In the genomic region with DNA sequence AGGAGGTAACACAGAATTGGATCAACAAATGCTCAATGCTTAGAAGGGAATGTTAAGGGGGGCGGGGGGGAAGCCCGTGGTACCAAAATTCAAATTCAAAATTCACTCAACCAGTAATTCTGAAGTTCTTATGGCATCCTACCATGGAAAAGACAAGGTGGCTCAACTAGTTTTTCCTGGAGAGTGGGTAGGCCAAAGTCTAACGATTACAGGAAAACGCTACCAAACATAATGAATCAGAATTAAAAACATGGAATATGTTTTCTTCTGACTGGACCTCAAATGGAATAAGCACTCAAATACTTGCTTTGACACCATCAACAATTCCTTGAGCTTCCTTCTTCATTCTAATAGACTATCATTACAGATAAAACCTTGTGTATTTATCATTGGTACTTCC, we compare ENCODE assay signal across 10 cellular contexts. TPM values are rescaled to one million over a fixed set of nuclear protein-coding genes. Genes with fewer than 3 reads are reported as not detected.
DNase-seq lines count a peak whose midpoint lies in the region; ATAC-seq, FAIRE-seq and TF ChIP-seq lines count a peak whose summit lies in the region.
"Had no signal": no experiment of that assay in that cellular context is flagged by ENCODE, and none has a peak within 500 bp of the region (broad histone marks: within the 10 kb centered on the region; RNA-seq: fewer than 3 reads in every experiment).

No MANE protein-coding gene starts in this region.

- FAIRE-seq in small intestine (lab: Jason Lieb, UNC), result no peak
- FAIRE-seq: A204.1 had no signal

- H3K27ac ChIP-seq in SK-N-SH (ENCODE audit: low read depth in 2 of 2, low read length in 1 of 2), result no peak overlapping the region
- peak overlapping the region; percentile 93 for H3K27ac ChIP-seq in foreskin keratinocyte
- no peak overlapping the region for H3K27ac ChIP-seq in small intestine (ENCODE audit: low read depth in 1 of 2, low read length in 1 of 2)

- peaks cover 19% of the 10 kb centered on the region for H3F3A ChIP-seq in SK-N-SH (replicated peaks; ENCODE audit: insufficient read depth)

- TF ChIP-seq RAD21 in SK-N-SH (IDR thresholded peaks at IDR 0.05; ENCODE audit: low read length), result no peak

- in situ Hi-C loops in G401 (cut with HindIII; ENCODE audit: low sequenced_read_pairs), result no loop called here

- H3K27me3 ChIP-seq in SK-N-SH (ENCODE audit: insufficient read depth), result no peaks in the 10 kb centered on the region
- no peaks in the 10 kb centered on the region for H3K27me3 ChIP-seq in foreskin keratinocyte
- H3K27me3 ChIP-seq in small intestine (ENCODE audit: control insufficient read depth in 2 of 2, insufficient read depth in 2 of 2, low read length in 2 of 2), result no peaks in the 10 kb centered on the region

- H3K79me2 ChIP-seq in SK-N-SH (ENCODE audit: insufficient read depth), result peaks cover 67% of the 10 kb centered on the region

- H3K4me2 ChIP-seq in SK-N-SH, result peak overlapping the region; percentile 91

- peak overlapping the region; percentile 92 to 94; a peak in 3 of 4 replicates for H3K4me3 ChIP-seq in SK-N-SH (ENCODE audit: low read depth in 2 of 2, low read length in 1 of 2)
- peak overlapping the region in 1 of 2 donors; percentile 18 for H3K4me3 ChIP-seq in small intestine (ENCODE audit: low read depth in 1 of 2, low read length in 2 of 2)

- H3K27me3 Mint-ChIP-seq in activated CD4-positive, alpha-beta memory T cell treated with anti-CD3 and anti-CD28 coated beads for 36 hours, result no peaks in the 10 kb centered on the region

- no peak for DNase-seq in SK-N-SH
- DNase-seq in activated CD4-positive, alpha-beta memory T cell treated with anti-CD3 and anti-CD28 coated beads for 36 hours, result no peak
- no peak for DNase-seq in foreskin keratinocyte
- DNase-seq in small intestine, result peak; percentile 59
- no peak for DNase-seq in NOMO-1 treated with DMSO at 0.1 percent for 48 hours (lab: John Stamatoyannopoulos, UW; ENCODE audit: unreplicated experiment)
- no peak for DNase-seq in G401 (ENCODE audit: low spot score)
- DNase-seq: NCI-H2227 treated with DMSO at 0.1 percent for 48 hours had no signal

- POLR2A ChIA-PET in SK-N-SH (lab: Yijun Ruan, JAX), result no interaction called here
- POLR2A ChIA-PET in activated CD4-positive, alpha-beta memory T cell treated with anti-CD3 and anti-CD28 coated beads for 36 hours (lab: Charles Lee), result interaction anchor here (1.5 to 4.7 kb wide), 3 partner anchors 34 to 94 kb away, joined by 3 to 29 read pairs (median 5); partner anchors contain the start of gene PTGES3

- H3K4me1 ChIP-seq in SK-N-SH (ENCODE audit: control insufficient read depth in 1 of 2, insufficient read depth in 2 of 2, low read depth in 1 of 2, low read length in 1 of 2) (peaks cover 29 to 30% of the 10 kb centered on the region in 2 experiments), foreskin keratinocyte (peaks cover 15% of the 10 kb centered on the region), small intestine (ENCODE audit: control insufficient read depth in 2 of 2, insufficient read depth in 1 of 2, low read depth in 1 of 2, low read length in 1 of 2) (peaks cover 5 to 24% of the 10 kb centered on the region in 2 donors)

- intact Hi-C loops in activated CD4-positive, alpha-beta memory T cell treated with anti-CD3 and anti-CD28 coated beads for 36 hours (cut with micrococcal nuclease), result no loop called here

- CTCF ChIA-PET in SK-N-SH (lab: Yijun Ruan, JAX), result interaction anchor here (0.7 to 1.4 kb wide), 5 partner anchors 9 to 389 kb away, joined by 3 to 6 read pairs (median 3); no protein-coding TSS in a partner anchor
- CTCF ChIA-PET in activated CD4-positive, alpha-beta memory T cell treated with anti-CD3 and anti-CD28 coated beads for 36 hours (lab: Charles Lee), result interaction anchor here (0.8 to 1.2 kb wide), 2 partner anchors 38 to 87 kb away, joined by 3 to 5 read pairs; no protein-coding TSS in a partner anchor

- H3K9me3 Mint-ChIP-seq in activated CD4-positive, alpha-beta memory T cell treated with anti-CD3 and anti-CD28 coated beads for 36 hours, result no peaks in the 10 kb centered on the region

- H3K36me3 Mint-ChIP-seq in activated CD4-positive, alpha-beta memory T cell treated with anti-CD3 and anti-CD28 coated beads for 36 hours, result peaks cover 69% of the 10 kb centered on the region

- peaks cover 38 to 45% of the 10 kb centered on the region in 2 experiments for H3K36me3 ChIP-seq in SK-N-SH (replicated peaks in 1 of 2; ENCODE audit: control insufficient read depth in 1 of 2, insufficient read depth in 2 of 2, low read length in 1 of 2)
- H3K36me3 ChIP-seq in small intestine (ENCODE audit: control insufficient read depth in 2 of 2, insufficient read depth in 2 of 2, low read length in 2 of 2), result peaks cover 9 to 15% of the 10 kb centered on the region in 2 donors

- peak overlapping the region; percentile 96 for H3K4me3 Mint-ChIP-seq in activated CD4-positive, alpha-beta memory T cell treated with anti-CD3 and anti-CD28 coated beads for 36 hours

- H3K4me1 Mint-ChIP-seq in activated CD4-positive, alpha-beta memory T cell treated with anti-CD3 and anti-CD28 coated beads for 36 hours (ENCODE audit: low read depth), result peaks cover 60% of the 10 kb centered on the region

- H2AFZ ChIP-seq in SK-N-SH (ENCODE audit: low read depth), result no peak overlapping the region

- peak overlapping the region; percentile 66 for H3K27ac Mint-ChIP-seq in activated CD4-positive, alpha-beta memory T cell treated with anti-CD3 and anti-CD28 coated beads for 36 hours

- ATAC-seq in SK-N-SH treated with all-trans-retinoic acid at 6 μM for 48 hours (no peak), foreskin keratinocyte (no peak), HG03442 (IDR thresholded peaks at IDR 0.05; ENCODE audit: unreplicated experiment) (no peak)

- TF ChIP-seq CTCF in SK-N-SH (IDR thresholded peaks at IDR 0.05) (no peak), foreskin keratinocyte (conservative IDR thresholded peaks at IDR 0.05) (no peak)

- H3K9ac ChIP-seq in SK-N-SH, result peak overlapping the region; percentile 98

- peaks cover 61% of the 10 kb centered on the region for H4K20me1 ChIP-seq in SK-N-SH (ENCODE audit: insufficient read depth)

- 53% methylated on average over 4 of the region's 4 CpGs for WGBS in SK-N-SH (ENCODE audit: low lambda C conversion rate)
- WGBS in small intestine, 3 donors, result 13 to 56% (median 17%) methylated on average over 4 of the region's 4 CpGs

- no peak for TF ChIP-seq EP300 in SK-N-SH (IDR thresholded peaks at IDR 0.05; ENCODE audit: borderline replicate concordance in 1 of 2, low read depth in 1 of 2, low read length in 1 of 2)

- no peaks in the 10 kb centered on the region for H3K9me2 ChIP-seq in SK-N-SH

- H3K9me3 ChIP-seq in SK-N-SH, result no peaks in the 10 kb centered on the region
- H3K9me3 ChIP-seq in small intestine (ENCODE audit: control insufficient read depth, low read depth), result no peaks in the 10 kb centered on the region

TF ChIP-seq in SK-N-SH, 30 proteins besides CTCF, POLR2A, EP300 and RAD21:
- TF ChIP-seq POLR2AphosphoS5 (IDR thresholded peaks at IDR 0.05; ENCODE audit: low read depth, low read length) (peak; percentile 10; the same call in 1 of the 2 replicates), NFIC (IDR thresholded peaks at IDR 0.05; ENCODE audit: borderline replicate concordance) (no peak), JUND (IDR thresholded peaks at IDR 0.05) (no peak)

TF ChIP-seq in SK-N-SH treated with all-trans-retinoic acid at 6 μM for 48 hours, 23 proteins besides CTCF, POLR2A, EP300 and RAD21 (continues in another document):
- no peak for TF ChIP-seq ZNF70 (CRISPR knock-in tag; IDR thresholded peaks at IDR 0.05)
- TF ChIP-seq RARB (CRISPR knock-in tag; IDR thresholded peaks at IDR 0.05), result no peak

RNA-seq across cellular contexts. Expression of gene NACA, which starts 2.3 kb away (rescaled TPM):
- 523 and 644 TPM in 2 replicates for polyA plus RNA-seq in SK-N-SH (2012; rRNA removed)
- 840 and 1,075 TPM in 2 replicates for polyA plus RNA-seq in SK-N-SH (2012; cell fraction: cytosol; rRNA removed)
- polyA plus RNA-seq in SK-N-SH (2012; cell fraction: nucleus; rRNA removed), result 157 and 212 TPM in 2 replicates
- total RNA-seq in activated CD4-positive, alpha-beta memory T cell treated with anti-CD3 and anti-CD28 coated beads for 36 hours, result 1,000 to 10,000 TPM; 1,098 to 1,103 TPM
- 1,105 and 1,204 TPM in 2 replicates for total RNA-seq in foreskin keratinocyte
- 1,271 and 1,425 TPM in 2 replicates for polyA plus RNA-seq in foreskin keratinocyte
- polyA plus RNA-seq in small intestine, result 1,000 to 10,000 TPM; 1,571 to 1,944 (median 1,742) TPM
- total RNA-seq in G401 (2014; rRNA removed; shearing (Covaris generic)), result 1,378 and 1,667 TPM in 2 replicates

RNA-seq across cellular contexts. Expression of gene PRIM1, which starts 29.3 kb away (rescaled TPM):
- 10.3 and 10.9 TPM in 2 replicates for polyA plus RNA-seq in SK-N-SH (2012; rRNA removed)
- 10.1 and 13.0 TPM in 2 replicates for polyA plus RNA-seq in SK-N-SH (2012; cell fraction: cytosol; rRNA removed)
- polyA plus RNA-seq in SK-N-SH (2012; cell fraction: nucleus; rRNA removed), result 9.2 and 15.5 TPM in 2 replicates
- 10 to 100 TPM; 74.5 to 75.3 TPM for total RNA-seq in activated CD4-positive, alpha-beta memory T cell treated with anti-CD3 and anti-CD28 coated beads for 36 hours
- 28.0 and 31.5 TPM in 2 replicates for total RNA-seq in foreskin keratinocyte
- polyA plus RNA-seq in foreskin keratinocyte, result 14.5 and 18.3 TPM in 2 replicates
- 10 to 100 TPM in 1 of 3 donors, 1 to 10 TPM in 2; 2.0 to 11.6 (median 5.7) TPM for polyA plus RNA-seq in small intestine
- total RNA-seq in G401 (2014; rRNA removed; shearing (Covaris generic)), result 11.9 and 25.5 TPM in 2 replicates

RNA-seq across cellular contexts. Expression of gene PTGES3, which starts 34.7 kb away (rescaled TPM):
- 38.9 and 40.5 TPM in 2 replicates for polyA plus RNA-seq in SK-N-SH (2012; rRNA removed)
- 65.3 and 83.2 TPM in 2 replicates for polyA plus RNA-seq in SK-N-SH (2012; cell fraction: cytosol; rRNA removed)
- 12.5 and 25.3 TPM in 2 replicates for polyA plus RNA-seq in SK-N-SH (2012; cell fraction: nucleus; rRNA removed)
- total RNA-seq in activated CD4-positive, alpha-beta memory T cell treated with anti-CD3 and anti-CD28 coated beads for 36 hours, result 100 to 1,000 TPM; 355 to 356 TPM
- total RNA-seq in foreskin keratinocyte, result 263 and 298 TPM in 2 replicates
- 265 and 316 TPM in 2 replicates for polyA plus RNA-seq in foreskin keratinocyte
- 100 to 1,000 TPM; 130 to 222 (median 139) TPM for polyA plus RNA-seq in small intestine
- total RNA-seq in G401 (2014; rRNA removed; shearing (Covaris generic)), result 54.0 and 85.3 TPM in 2 replicates

RNA-seq across cellular contexts. Expression of gene HSD17B6, which starts 40.3 kb away (rescaled TPM):
- polyA plus RNA-seq in SK-N-SH (2012; rRNA removed) (1.2 and 1.5 TPM in 2 replicates), foreskin keratinocyte (0.62 and 1.7 TPM in 2 replicates), small intestine (1 to 10 TPM in 2 of 3 donors, not detected in 1; 1.4 to 4.0 TPM)
- 1.0 and 1.4 TPM in 2 replicates for polyA plus RNA-seq in SK-N-SH (2012; cell fraction: cytosol; rRNA removed)
- 0.39 and 0.61 TPM in 2 replicates for polyA plus RNA-seq in SK-N-SH (2012; cell fraction: nucleus; rRNA removed)
- total RNA-seq in activated CD4-positive, alpha-beta memory T cell treated with anti-CD3 and anti-CD28 coated beads for 36 hours, result 1 to 10 TPM; 2.6 to 4.1 TPM
- 0.65 and 1.0 TPM in 2 replicates for total RNA-seq in foreskin keratinocyte
- 1.8 and 3.0 TPM in 2 replicates for total RNA-seq in G401 (2014; rRNA removed; shearing (Covaris generic))
